22 cellular contexts compared by ENCODE assay signal in the genomic region with DNA sequence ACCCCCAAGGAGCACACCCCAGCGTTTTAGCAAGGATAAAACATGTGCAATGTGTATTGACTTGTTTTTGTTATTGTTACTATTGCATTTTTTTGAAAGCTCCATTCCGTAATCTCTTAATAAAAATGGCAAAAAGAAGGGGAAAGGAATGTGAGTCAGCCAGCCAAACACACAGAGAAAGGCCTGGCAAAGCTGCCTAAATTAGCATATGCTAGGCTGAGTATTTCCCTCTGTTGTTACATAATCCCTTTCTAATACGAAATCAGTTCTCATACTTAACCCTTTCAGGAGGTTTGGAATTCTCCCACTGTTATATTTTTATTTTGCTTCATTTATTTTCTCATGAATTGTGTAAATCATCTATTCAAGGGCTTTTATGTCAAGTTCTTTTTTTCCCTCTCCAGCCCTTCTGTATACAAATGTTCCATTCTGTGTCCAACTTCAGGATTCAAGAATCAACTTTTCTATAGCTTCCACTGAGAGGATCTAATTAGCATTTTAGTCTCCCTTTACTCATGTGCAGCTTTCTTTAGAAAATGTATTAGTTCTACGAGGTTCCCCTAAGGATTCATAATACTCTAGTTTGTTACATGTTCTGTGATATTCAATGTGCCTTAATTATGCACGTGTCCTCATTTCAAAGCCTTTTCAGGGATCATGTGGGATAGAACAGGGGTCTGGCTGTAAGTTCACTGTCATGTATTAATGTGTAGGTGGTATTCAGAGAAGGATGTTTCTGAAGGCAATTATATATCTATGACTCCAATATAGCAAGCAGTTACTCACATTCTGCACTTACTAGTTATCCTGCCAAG. TPM values are rescaled to one million over a fixed set of nuclear protein-coding genes. Genes with fewer than 3 reads are reported as not detected.
DNase-seq lines count a peak whose midpoint lies in the region; ATAC-seq, FAIRE-seq and TF ChIP-seq lines count a peak whose summit lies in the region.
"Had no signal": no experiment of that assay in that cellular context is flagged by ENCODE, and none has a peak within 500 bp of the region (broad histone marks: within the 10 kb centered on the region; RNA-seq: fewer than 3 reads in every experiment).

No MANE protein-coding gene starts in this region.

- no peaks in the 10 kb centered on the region for H3K79me1 ChIP-seq in H9 (ENCODE audit: insufficient read depth, low read depth, low read length, poor library complexity, severe bottlenecking)

- peaks cover 3% of the 10 kb centered on the region; the same call in 1 of the 2 replicates for H3K79me2 ChIP-seq in H9 (ENCODE audit: insufficient read depth, low read length)
- H3K79me2 ChIP-seq in astrocyte (ENCODE audit: insufficient read depth, low read length) = no peaks in the 10 kb centered on the region

- TF ChIP-seq CTCF in H9 (conservative IDR thresholded peaks at IDR 0.05) (no peak), astrocyte (IDR thresholded peaks at IDR 0.05; ENCODE audit: insufficient read depth, low read depth, low read length) (no peak), WERI-Rb-1 (IDR thresholded peaks at IDR 0.05; ENCODE audit: low read depth, low read length) (no peak), esophagus muscularis mucosa (IDR thresholded peaks at IDR 0.05) (no peak)

- H3K4me3 Mint-ChIP-seq in H9 (peak overlapping the region; percentile 34 to 53), astrocyte (ENCODE audit: unreplicated experiment) (peak overlapping the region; percentile 6)
- H3K4me3 Mint-ChIP-seq: activated CD4-positive, alpha-beta memory T cell treated with anti-CD3 and anti-CD28 coated beads for 36 hours; activated naive CD8-positive, alpha-beta T cell treated with anti-CD3 and anti-CD28 coated beads, Interleukin-2, amount 10 ng/mL, durations not matched to agents 7 days and 5 days; activated T-cell treated with anti-CD3 and anti-CD28 coated beads, Interleukin-2, amount 50 U/mL, for 4 hours; central memory CD8-positive, alpha-beta T cell had no signal

- H2BK120ac ChIP-seq in H9 (ENCODE audit: low read depth, low read length, poor library complexity, severe bottlenecking) = no peak overlapping the region

- ATAC-seq in HG03378 (IDR thresholded peaks at IDR 0.05; ENCODE audit: unreplicated experiment) = no peak
- ATAC-seq: activated T-cell treated with anti-CD3 and anti-CD28 coated beads, Interleukin-2, amount 50 U/mL, for 4 hours; foreskin keratinocyte; sciatic nerve had no signal

- H3K27ac Mint-ChIP-seq in H9 (peak overlapping the region; percentile 76 to 92 (median 84)), astrocyte (ENCODE audit: unreplicated experiment) (peak overlapping the region; percentile 48)
- H3K27ac Mint-ChIP-seq: activated CD4-positive, alpha-beta memory T cell treated with anti-CD3 and anti-CD28 coated beads for 36 hours; activated naive CD8-positive, alpha-beta T cell treated with anti-CD3 and anti-CD28 coated beads, Interleukin-2, amount 10 ng/mL, durations not matched to agents 7 days and 5 days had no signal

- H3K27me3 Mint-ChIP-seq in H9 (ENCODE audit: low read depth) = no peaks in the 10 kb centered on the region
- no peaks in the 10 kb centered on the region for H3K27me3 Mint-ChIP-seq in astrocyte (ENCODE audit: low read depth, unreplicated experiment)
- H3K27me3 Mint-ChIP-seq: activated naive CD8-positive, alpha-beta T cell treated with anti-CD3 and anti-CD28 coated beads, Interleukin-2, amount 10 ng/mL, durations not matched to agents 7 days and 5 days; central memory CD8-positive, alpha-beta T cell had no signal

- H2BK12ac ChIP-seq in H9 (ENCODE audit: insufficient read length, low read depth, low read length) = no peak overlapping the region

- intact Hi-C loops in head of caudate nucleus (cut with DNase I) = loop anchor here (10.0 kb wide), 1 partner anchor 117 kb away; no protein-coding TSS in a partner anchor
- intact Hi-C loops in esophagus muscularis mucosa (cut with DNase I) = no loop called here

- H3K9ac ChIP-seq in H9 (ENCODE audit: extremely low read depth, insufficient read length, low read length) = no peak overlapping the region
- H3K9ac ChIP-seq in astrocyte (ENCODE audit: low read length) = no peak overlapping the region

- H3K18ac ChIP-seq in H9 (ENCODE audit: insufficient read length, low read depth, low read length) = no peak overlapping the region

- H2AK5ac ChIP-seq in H9 (ENCODE audit: insufficient read length, low read length) = no peak overlapping the region

- H4K5ac ChIP-seq in H9 (ENCODE audit: insufficient read length, low read depth, low read length) = no peak overlapping the region

- H3K23me2 ChIP-seq in H9 (ENCODE audit: insufficient read length, low read depth, low read length, poor library complexity, severe bottlenecking) = no peaks in the 10 kb centered on the region

- H3K9me3 ChIP-seq in H9 (ENCODE audit: control insufficient read depth, low read depth, low read length) (no peaks in the 10 kb centered on the region), astrocyte (ENCODE audit: insufficient read depth, low read depth, low read length) (no peaks in the 10 kb centered on the region), WERI-Rb-1 (ENCODE audit: severe bottlenecking) (no peaks in the 10 kb centered on the region), esophagus muscularis mucosa (no peaks in the 10 kb centered on the region)
- H3K9me3 ChIP-seq: MG63, neutrophil, testis had no signal

- H3K36me3 ChIP-seq in astrocyte (ENCODE audit: insufficient read depth, low read length) (no peaks in the 10 kb centered on the region), WERI-Rb-1 (no peaks in the 10 kb centered on the region), esophagus muscularis mucosa (no peaks in the 10 kb centered on the region)
- H3K36me3 ChIP-seq: MG63, neutrophil had no signal

- H4K20me1 ChIP-seq in H9 (ENCODE audit: control insufficient read depth, insufficient read depth, insufficient read length) = no peaks in the 10 kb centered on the region
- no peaks in the 10 kb centered on the region for H4K20me1 ChIP-seq in astrocyte (ENCODE audit: insufficient read depth, low read length)

- peaks cover 1% of the 10 kb centered on the region; the same call in 1 of the 2 replicates for H3K4me1 ChIP-seq in H9 (ENCODE audit: insufficient read depth, low read length)
- H3K4me1 ChIP-seq in astrocyte (ENCODE audit: insufficient read depth, low read length) = no peaks in the 10 kb centered on the region
- H3K4me1 ChIP-seq in esophagus muscularis mucosa = no peaks in the 10 kb centered on the region
- H3K4me1 ChIP-seq: foreskin keratinocyte, testis had no signal

- H3K4me3 ChIP-seq in astrocyte (ENCODE audit: insufficient read depth, low read depth, low read length) = no peak overlapping the region
- no peak overlapping the region for H3K4me3 ChIP-seq in WERI-Rb-1 (ENCODE audit: low read depth, low read length)
- H3K4me3 ChIP-seq in esophagus muscularis mucosa = no peak overlapping the region
- H3K4me3 ChIP-seq: MG63, testis had no signal

- no peak for DNase-seq in H9
- DNase-seq in astrocyte (ENCODE audit: low read depth) = peak; percentile 4
- DNase-seq in head of caudate nucleus = peak in 24 of 42 donors; percentile 14 to 81 (median 48)
- DNase-seq in retina = peak; percentile 48
- no peak for DNase-seq in GF-D8 (lab: John Stamatoyannopoulos, UW)
- DNase-seq in WERI-Rb-1 = no peak
- DNase-seq in esophagus muscularis mucosa (ENCODE audit: extremely low spot score) = no peak
- DNase-seq: activated CD4-positive, alpha-beta memory T cell treated with anti-CD3 and anti-CD28 coated beads for 36 hours; activated naive CD8-positive, alpha-beta T cell treated with anti-CD3 and anti-CD28 coated beads, Interleukin-2, amount 10 ng/mL, durations not matched to agents 7 days and 5 days; activated T-cell treated with anti-CD3 and anti-CD28 coated beads, Interleukin-2, amount 50 U/mL, for 4 hours; GDM1; islet precursor cell; MG63; NCI-H187 treated with DMSO at 0.1 percent for 48 hours; NCI-H69; testis had no signal

- no peak overlapping the region for H3K23ac ChIP-seq in H9 (ENCODE audit: insufficient read length, low read depth, low read length)

- H3K4me1 Mint-ChIP-seq in H9 (peaks cover 73 to 83% of the 10 kb centered on the region in 2 experiments), astrocyte (ENCODE audit: low read depth, unreplicated experiment) (peaks cover 20% of the 10 kb centered on the region)
- H3K4me1 Mint-ChIP-seq: activated naive CD8-positive, alpha-beta T cell treated with anti-CD3 and anti-CD28 coated beads, Interleukin-2, amount 10 ng/mL, durations not matched to agents 7 days and 5 days; central memory CD8-positive, alpha-beta T cell had no signal

- no peak overlapping the region for H2BK20ac ChIP-seq in H9 (ENCODE audit: low read depth, low read length, poor library complexity, severe bottlenecking)

- H2AFZ ChIP-seq in H9 (ENCODE audit: low read length) (no peak overlapping the region), astrocyte (ENCODE audit: low read depth, low read length) (no peak overlapping the region)

- no CpG with 5 or more reads among the region's 5 CpGs for WGBS in H9 (ENCODE audit: extremely low coverage, insufficient read length, low lambda C conversion rate)
- 35% methylated on average over 5 of the region's 5 CpGs for WGBS in esophagus muscularis mucosa

- H3K56ac ChIP-seq in H9 (ENCODE audit: insufficient read length, low read depth, low read length) = no peak overlapping the region

- no peak overlapping the region for H4K91ac ChIP-seq in H9 (ENCODE audit: insufficient read length, low read depth, low read length)

- H4K8ac ChIP-seq in H9 (replicated peaks; ENCODE audit: insufficient read length, low read depth, low read length) = no peak overlapping the region

- no peak overlapping the region for H2BK15ac ChIP-seq in H9 (ENCODE audit: low read depth, low read length)

- no peak overlapping the region for H3T11ph ChIP-seq in H9 (ENCODE audit: low read length)

- no peak for TF ChIP-seq EP300 in esophagus muscularis mucosa (IDR thresholded peaks at IDR 0.05)

- H3K27ac ChIP-seq in H9 (ENCODE audit: insufficient read length, low read depth, low read length) (peak overlapping the region; percentile 71), astrocyte (ENCODE audit: low read depth, low read length) (no peak overlapping the region), WERI-Rb-1 (no peak overlapping the region), esophagus muscularis mucosa (replicated peaks in 1 of 4) (no peak overlapping the region)
- H3K27ac ChIP-seq: foreskin keratinocyte, neutrophil, testis had no signal

- no peak for TF ChIP-seq POLR2A in esophagus muscularis mucosa (IDR thresholded peaks at IDR 0.05; ENCODE audit: low read depth)

- no peaks in the 10 kb centered on the region for H3K9me3 Mint-ChIP-seq in H9
- no peaks in the 10 kb centered on the region for H3K9me3 Mint-ChIP-seq in astrocyte (ENCODE audit: unreplicated experiment)
- H3K9me3 Mint-ChIP-seq: activated naive CD8-positive, alpha-beta T cell treated with anti-CD3 and anti-CD28 coated beads, Interleukin-2, amount 10 ng/mL, durations not matched to agents 7 days and 5 days had no signal

- no peak overlapping the region for H2BK5ac ChIP-seq in H9 (ENCODE audit: insufficient read length, low read length)

- no peak overlapping the region for H3K4ac ChIP-seq in H9 (ENCODE audit: low read depth, low read length)

- no peaks in the 10 kb centered on the region for H3K27me3 ChIP-seq in H9 (ENCODE audit: insufficient read depth, low read length)
- no peaks in the 10 kb centered on the region for H3K27me3 ChIP-seq in astrocyte (ENCODE audit: insufficient read depth, low read length)
- H3K27me3 ChIP-seq in WERI-Rb-1 (ENCODE audit: insufficient read depth, low read depth, severe bottlenecking) = no peaks in the 10 kb centered on the region
- H3K27me3 ChIP-seq in esophagus muscularis mucosa = peaks cover 0 to 22% (median 0%) of the 10 kb centered on the region in 4 donors
- H3K27me3 ChIP-seq: MG63, testis had no signal

- H3K14ac ChIP-seq in H9 (ENCODE audit: insufficient read depth, low read length) = no peak overlapping the region

- no peak for FAIRE-seq in astrocyte (lab: Jason Lieb, UNC)
- FAIRE-seq: endometrium had no signal

- H3K4me2 ChIP-seq in H9 (ENCODE audit: insufficient read depth, insufficient read length, low read length) (peak overlapping the region; percentile 80), astrocyte (ENCODE audit: low read length) (peak overlapping the region; percentile 4)

- H3K36me3 Mint-ChIP-seq in H9 (ENCODE audit: insufficient read depth in 1 of 3, low read depth in 3 of 3) = no peaks in the 10 kb centered on the region
- no peaks in the 10 kb centered on the region for H3K36me3 Mint-ChIP-seq in astrocyte (ENCODE audit: low read depth, unreplicated experiment)
- H3K36me3 Mint-ChIP-seq: activated CD4-positive, alpha-beta memory T cell treated with anti-CD3 and anti-CD28 coated beads for 36 hours; activated naive CD8-positive, alpha-beta T cell treated with anti-CD3 and anti-CD28 coated beads, Interleukin-2, amount 10 ng/mL, durations not matched to agents 7 days and 5 days had no signal

RNA-seq across cellular contexts. Expression of gene CADM2, which starts 9.2 kb away (rescaled TPM):
- total RNA-seq in H9 (2021) (10.0 and 10.9 TPM in 2 replicates), astrocyte (1.5 and 2.9 TPM in 2 replicates), esophagus muscularis mucosa (10 to 100 TPM in 3 of 4 donors, 1 to 10 TPM in 1; 9.6 to 16.2 (median 11.5) TPM)
- total RNA-seq: activated CD4-positive, alpha-beta memory T cell treated with anti-CD3 and anti-CD28 coated beads for 36 hours; activated T-cell treated with anti-CD3 and anti-CD28 coated beads, Interleukin-2, amount 50 U/mL, for 4 hours; foreskin keratinocyte had no signal

Comparison
In these comparisons a context has a peak if more than half of its experiments do, and no peak if none do; other contexts are left out.
1. DNase-seq: peak in astrocyte (single experiment), head of caudate nucleus (24 of 42) and retina (single experiment); none in H9 (single experiment), GF-D8 (single experiment), WERI-Rb-1 (single experiment) and esophagus muscularis mucosa (single experiment).